In the genomic region with DNA sequence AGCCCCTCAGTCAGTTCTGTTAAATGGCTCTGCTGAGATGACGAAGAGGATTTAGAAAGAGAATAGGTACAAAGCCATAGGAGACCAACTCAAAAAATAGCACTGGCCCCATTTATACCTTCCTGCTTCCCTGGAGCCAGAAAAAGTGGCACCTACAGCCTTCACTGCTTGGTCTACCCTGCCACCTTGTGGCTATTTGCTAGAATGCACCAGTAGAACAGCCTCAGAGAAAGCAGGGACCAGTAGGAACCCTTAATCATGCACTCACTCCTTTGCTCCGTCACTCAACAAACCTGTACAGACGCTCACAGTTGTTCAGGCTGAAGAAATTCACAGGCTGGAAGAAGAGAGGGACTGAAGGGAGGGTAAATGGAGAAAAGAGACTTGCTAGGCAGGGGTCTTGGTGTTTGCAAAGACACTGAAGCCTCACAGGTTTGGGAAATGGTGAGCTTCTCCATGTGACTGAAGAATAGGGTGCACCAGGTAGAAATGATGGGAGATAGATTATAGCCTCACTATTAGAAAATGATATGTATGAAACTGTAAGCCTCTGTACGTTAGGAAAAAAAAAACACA, we compare ENCODE assay signal across 1 cellular context.
TF ChIP-seq lines count a peak whose summit lies in the region.

No MANE protein-coding gene starts in this region.

TF ChIP-seq in GM23338, 12 proteins besides CTCF, POLR2A, EP300 and RAD21:
- TF ChIP-seq, protein P1, sequence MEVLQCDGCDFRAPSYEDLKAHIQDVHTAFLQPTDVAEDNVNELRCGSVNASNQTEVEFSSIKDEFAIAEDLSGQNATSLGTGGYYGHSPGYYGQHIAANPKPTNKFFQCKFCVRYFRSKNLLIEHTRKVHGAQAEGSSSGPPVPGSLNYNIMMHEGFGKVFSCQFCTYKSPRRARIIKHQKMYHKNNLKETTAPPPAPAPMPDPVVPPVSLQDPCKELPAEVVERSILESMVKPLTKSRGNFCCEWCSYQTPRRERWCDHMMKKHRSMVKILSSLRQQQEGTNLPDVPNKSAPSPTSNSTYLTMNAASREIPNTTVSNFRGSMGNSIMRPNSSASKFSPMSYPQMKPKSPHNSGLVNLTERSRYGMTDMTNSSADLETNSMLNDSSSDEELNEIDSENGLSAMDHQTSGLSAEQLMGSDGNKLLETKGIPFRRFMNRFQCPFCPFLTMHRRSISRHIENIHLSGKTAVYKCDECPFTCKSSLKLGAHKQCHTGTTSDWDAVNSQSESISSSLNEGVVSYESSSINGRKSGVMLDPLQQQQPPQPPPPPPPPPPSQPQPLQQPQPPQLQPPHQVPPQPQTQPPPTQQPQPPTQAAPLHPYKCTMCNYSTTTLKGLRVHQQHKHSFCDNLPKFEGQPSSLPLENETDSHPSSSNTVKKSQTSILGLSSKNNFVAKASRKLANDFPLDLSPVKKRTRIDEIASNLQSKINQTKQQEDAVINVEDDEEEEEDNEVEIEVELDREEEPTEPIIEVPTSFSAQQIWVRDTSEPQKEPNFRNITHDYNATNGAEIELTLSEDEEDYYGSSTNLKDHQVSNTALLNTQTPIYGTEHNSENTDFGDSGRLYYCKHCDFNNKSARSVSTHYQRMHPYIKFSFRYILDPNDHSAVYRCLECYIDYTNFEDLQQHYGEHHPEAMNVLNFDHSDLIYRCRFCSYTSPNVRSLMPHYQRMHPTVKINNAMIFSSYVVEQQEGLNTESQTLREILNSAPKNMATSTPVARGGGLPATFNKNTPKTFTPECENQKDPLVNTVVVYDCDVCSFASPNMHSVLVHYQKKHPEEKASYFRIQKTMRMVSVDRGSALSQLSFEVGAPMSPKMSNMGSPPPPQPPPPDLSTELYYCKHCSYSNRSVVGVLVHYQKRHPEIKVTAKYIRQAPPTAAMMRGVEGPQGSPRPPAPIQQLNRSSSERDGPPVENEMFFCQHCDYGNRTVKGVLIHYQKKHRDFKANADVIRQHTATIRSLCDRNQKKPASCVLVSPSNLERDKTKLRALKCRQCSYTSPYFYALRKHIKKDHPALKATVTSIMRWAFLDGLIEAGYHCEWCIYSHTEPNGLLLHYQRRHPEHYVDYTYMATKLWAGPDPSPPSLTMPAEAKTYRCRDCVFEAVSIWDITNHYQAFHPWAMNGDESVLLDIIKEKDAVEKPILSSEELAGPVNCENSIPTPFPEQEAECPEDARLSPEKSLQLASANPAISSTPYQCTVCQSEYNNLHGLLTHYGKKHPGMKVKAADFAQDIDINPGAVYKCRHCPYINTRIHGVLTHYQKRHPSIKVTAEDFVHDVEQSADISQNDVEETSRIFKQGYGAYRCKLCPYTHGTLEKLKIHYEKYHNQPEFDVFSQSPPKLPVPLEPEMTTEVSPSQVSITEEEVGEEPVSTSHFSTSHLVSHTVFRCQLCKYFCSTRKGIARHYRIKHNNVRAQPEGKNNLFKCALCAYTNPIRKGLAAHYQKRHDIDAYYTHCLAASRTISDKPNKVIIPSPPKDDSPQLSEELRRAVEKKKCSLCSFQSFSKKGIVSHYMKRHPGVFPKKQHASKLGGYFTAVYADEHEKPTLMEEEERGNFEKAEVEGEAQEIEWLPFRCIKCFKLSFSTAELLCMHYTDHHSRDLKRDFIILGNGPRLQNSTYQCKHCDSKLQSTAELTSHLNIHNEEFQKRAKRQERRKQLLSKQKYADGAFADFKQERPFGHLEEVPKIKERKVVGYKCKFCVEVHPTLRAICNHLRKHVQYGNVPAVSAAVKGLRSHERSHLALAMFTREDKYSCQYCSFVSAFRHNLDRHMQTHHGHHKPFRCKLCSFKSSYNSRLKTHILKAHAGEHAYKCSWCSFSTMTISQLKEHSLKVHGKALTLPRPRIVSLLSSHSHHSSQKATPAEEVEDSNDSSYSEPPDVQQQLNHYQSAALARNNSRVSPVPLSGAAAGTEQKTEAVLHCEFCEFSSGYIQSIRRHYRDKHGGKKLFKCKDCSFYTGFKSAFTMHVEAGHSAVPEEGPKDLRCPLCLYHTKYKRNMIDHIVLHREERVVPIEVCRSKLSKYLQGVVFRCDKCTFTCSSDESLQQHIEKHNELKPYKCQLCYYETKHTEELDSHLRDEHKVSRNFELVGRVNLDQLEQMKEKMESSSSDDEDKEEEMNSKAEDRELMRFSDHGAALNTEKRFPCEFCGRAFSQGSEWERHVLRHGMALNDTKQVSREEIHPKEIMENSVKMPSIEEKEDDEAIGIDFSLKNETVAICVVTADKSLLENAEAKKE (CRISPR knock-in tag; IDR thresholded peaks at IDR 0.05), result no peak
- TF ChIP-seq POLR2AphosphoS5 (IDR thresholded peaks at IDR 0.05; ENCODE audit: low read depth), result no peak
- TF ChIP-seq CREB1 (CRISPR knock-in tag; IDR thresholded peaks at IDR 0.05; ENCODE audit: low read depth), result no peak
- no peak for TF ChIP-seq EZH2 (IDR thresholded peaks at IDR 0.05; ENCODE audit: low read depth, unreplicated experiment)
- no peak for TF ChIP-seq NANOG (IDR thresholded peaks at IDR 0.05; ENCODE audit: borderline replicate concordance)
- no peak for TF ChIP-seq STAT1 (IDR thresholded peaks at IDR 0.05; ENCODE audit: unreplicated experiment)
- no peak for TF ChIP-seq EZH2phosphoT487 (IDR thresholded peaks at IDR 0.05; ENCODE audit: unreplicated experiment)
- TF ChIP-seq JUNB (IDR thresholded peaks at IDR 0.05; ENCODE audit: unreplicated experiment), result no peak
- TF ChIP-seq ZNF331 (CRISPR knock-in tag; IDR thresholded peaks at IDR 0.05; ENCODE audit: low read depth), result no peak
TF ChIP-seq in GM23338: peak in this region for 0.
